In genomic region chr2:102708847-102709559, GRCh38 we compare ENCODE assay signal across 13 cellular contexts. TPM values are rescaled to one million over a fixed set of nuclear protein-coding genes. Genes with fewer than 3 reads are reported as not detected.
A peak's percentile ranks its signal among the peaks of the same experiment; 100 is the strongest.
DNase-seq lines count a peak whose midpoint lies in the region; ATAC-seq, FAIRE-seq and TF ChIP-seq lines count a peak whose summit lies in the region.
"Had no signal": no experiment of that assay in that cellular context is flagged by ENCODE, and none has a peak within 500 bp of the region (broad histone marks: within the 10 kb centered on the region; RNA-seq: fewer than 3 reads in every experiment).

No MANE protein-coding gene starts in this region.

- H4K20me1 ChIP-seq in HepG2 (ENCODE audit: insufficient read depth, low read length) = no peaks in the 10 kb centered on the region
- no peaks in the 10 kb centered on the region for H4K20me1 ChIP-seq in smooth muscle cell (ENCODE audit: low read depth)

- intact Hi-C loops in HepG2 (cut with micrococcal nuclease; ENCODE audit: unreplicated experiment) (no loop called here), right lobe of liver (cut with DNase I) (no loop called here)

- H3K4me3 ChIP-seq in HepG2 (replicated peaks in 1 of 3; ENCODE audit: insufficient read depth in 1 of 3, low read depth in 2 of 3, low read length in 3 of 3) = no peak overlapping the region
- no peak overlapping the region for H3K4me3 ChIP-seq in right lobe of liver
- H3K4me3 ChIP-seq in fibroblast of the aortic adventitia (ENCODE audit: low read depth, low read length) = no peak overlapping the region
- H3K4me3 ChIP-seq in smooth muscle cell = no peak overlapping the region

- no peak overlapping the region for H3K9ac ChIP-seq in HepG2 (ENCODE audit: insufficient read depth, low read depth, low read length)
- H3K9ac ChIP-seq in smooth muscle cell (ENCODE audit: low read depth) = no peak overlapping the region

- no TSS peak for BruUV-seq in HepG2 (replicated peaks; lab: Mats Ljungman, UMichigan)

- in situ Hi-C loops in HepG2 (cut with HindIII; ENCODE audit: extremely low pct_ligation_motif_present, low pct_unique_long_range_greater_than_20kb) = no loop called here

- no peak for TF ChIP-seq CTCF in HepG2 (CRISPR knock-in tag; IDR thresholded peaks at IDR 0.05)
- no peak for TF ChIP-seq CTCF in right lobe of liver (IDR thresholded peaks at IDR 0.05)
- TF ChIP-seq CTCF in RWPE1 (conservative IDR thresholded peaks at IDR 0.05; ENCODE audit: low read depth) = no peak
- TF ChIP-seq CTCF in fibroblast of the aortic adventitia (IDR thresholded peaks at IDR 0.05; ENCODE audit: insufficient read depth, low read length) = no peak
- TF ChIP-seq CTCF in smooth muscle cell (IDR thresholded peaks at IDR 0.05; ENCODE audit: borderline replicate concordance, insufficient read depth, poor library complexity, severe bottlenecking) = no peak

- peak; percentile 47 for FAIRE-seq in HepG2 (lab: Jason Lieb, UNC)
- FAIRE-seq: endothelial cell of umbilical vein had no signal

- CTCF ChIA-PET in HepG2 (lab: Yijun Ruan, JAX; ENCODE audit: low intra/inter-chr PET ratio, low total read pairs) (no interaction called here), RWPE1 (lab: Yijun Ruan, JAX) (no interaction called here)

- no peak for TF ChIP-seq EP300 in HepG2 (IDR thresholded peaks at IDR 0.05; ENCODE audit: low read depth in 2 of 2, low read length in 2 of 2)
- no peak for TF ChIP-seq EP300 in HepG2 (CRISPR knock-in tag; IDR thresholded peaks at IDR 0.05; ENCODE audit: borderline replicate concordance)

- POLR2A ChIA-PET in HepG2 (lab: Yijun Ruan, JAX) = interaction anchor here (1.0 kb wide), 1 partner anchor 28 kb away, joined by 8 read pairs; a partner anchor contains a TSS
- POLR2A ChIA-PET in RWPE1 (lab: Yijun Ruan, JAX; ENCODE audit: low non-redundant PET) = no interaction called here

- TF ChIP-seq POLR2A in HepG2 (IDR thresholded peaks at IDR 0.05; ENCODE audit: insufficient read depth in 1 of 2, low read depth in 2 of 2, low read length in 2 of 2) (no peak), right lobe of liver (IDR thresholded peaks at IDR 0.05) (no peak)

- H2AFZ ChIP-seq in HepG2 (ENCODE audit: low read length) (no peak overlapping the region), smooth muscle cell (ENCODE audit: low read depth) (no peak overlapping the region)

- H3K79me2 ChIP-seq in HepG2 (ENCODE audit: insufficient read depth, low read length) (no peaks in the 10 kb centered on the region), smooth muscle cell (ENCODE audit: low read depth) (no peaks in the 10 kb centered on the region)

- WGBS in HepG2 (ENCODE audit: low lambda C conversion rate) = 8% methylated on average over 8 of the region's 8 CpGs
- 71% methylated on average over 7 of the region's 8 CpGs for WGBS in right lobe of liver (ENCODE audit: insufficient coverage, low coverage, low lambda C conversion rate, missing lambda C conversion rate)
- WGBS in smooth muscle cell (ENCODE audit: low lambda C conversion rate) = 66% methylated on average over 8 of the region's 8 CpGs

- no peaks in the 10 kb centered on the region for H3K9me3 ChIP-seq in HepG2 (ENCODE audit: low read length)
- H3K9me3 ChIP-seq in right lobe of liver = no peaks in the 10 kb centered on the region
- H3K9me3 ChIP-seq in smooth muscle cell (replicated peaks; ENCODE audit: low read depth) = no peaks in the 10 kb centered on the region
- H3K9me3 ChIP-seq: neutrophil had no signal

- peak overlapping the region; percentile 29 for H3K4me2 ChIP-seq in HepG2 (ENCODE audit: low read depth, low read length)
- no peak overlapping the region for H3K4me2 ChIP-seq in smooth muscle cell

- H3K36me3 ChIP-seq in HepG2 (replicated peaks in 1 of 2; ENCODE audit: control insufficient read depth in 1 of 2, insufficient read depth in 2 of 2, low read length in 2 of 2) (no peaks in the 10 kb centered on the region), right lobe of liver (no peaks in the 10 kb centered on the region), smooth muscle cell (ENCODE audit: low read depth) (no peaks in the 10 kb centered on the region)

- ATAC-seq in HepG2 (peak; percentile 93), right lobe of liver (no peak), HG02678 (IDR thresholded peaks at IDR 0.05; ENCODE audit: unreplicated experiment) (no peak)
- ATAC-seq: stimulated activated naive B cell treated with anti-CD40 and anti-IgM and Interleukin-4, amounts not matched to agents 10 μg/mL and 1 μg/mL and 100 μg/mL, for 72 hours had no signal

- H3K27me3 ChIP-seq in HepG2 (ENCODE audit: control insufficient read depth in 1 of 2, insufficient read depth in 2 of 2, low read length in 2 of 2) = no peaks in the 10 kb centered on the region
- H3K27me3 ChIP-seq in right lobe of liver = no peaks in the 10 kb centered on the region
- H3K27me3 ChIP-seq in smooth muscle cell (ENCODE audit: low read depth) = no peaks in the 10 kb centered on the region

- TF ChIP-seq RAD21 in HepG2 (CRISPR knock-in tag; IDR thresholded peaks at IDR 0.05) = no peak

- DNase-seq in HepG2 (ENCODE audit: low spot score) (peak; percentile 80), right lobe of liver (no peak), RWPE1 (ENCODE audit: low spot score) (peak; percentile 74), fibroblast of the aortic adventitia (ENCODE audit: low read depth) (peak; percentile 35), smooth muscle cell (lab: John Stamatoyannopoulos, UW; ENCODE audit: unreplicated experiment) (no peak), pons (ENCODE audit: low spot score) (no peak)
- DNase-seq in effector CD8-positive, alpha-beta T cell (lab: John Stamatoyannopoulos, UW) = no peak
- DNase-seq: activated CD8-positive, alpha-beta memory T cell treated with anti-CD3 and anti-CD28 coated beads, Interleukin-2, amount 50 U/mL, for 48 hours; NCI-H1694 treated with DMSO at 0.1 percent for 48 hours; stimulated activated naive B cell treated with anti-CD40 and anti-IgM and Interleukin-4, amounts not matched to agents 10 μg/mL and 1 μg/mL and 100 μg/mL, for 72 hours had no signal

- H3K27ac ChIP-seq in HepG2 (ENCODE audit: extremely low read length, insufficient read depth, low read length) (no peak overlapping the region), right lobe of liver (no peak overlapping the region), RWPE1 (no peak overlapping the region), smooth muscle cell (ENCODE audit: low read depth) (no peak overlapping the region)
- H3K27ac ChIP-seq: neutrophil had no signal

- H3K4me1 ChIP-seq in HepG2 (ENCODE audit: insufficient read depth, low read length) (peaks cover 31% of the 10 kb centered on the region), right lobe of liver (no peaks in the 10 kb centered on the region), smooth muscle cell (ENCODE audit: low read depth) (no peaks in the 10 kb centered on the region)

- H3F3A ChIP-seq in smooth muscle cell (ENCODE audit: low read depth) = no peaks in the 10 kb centered on the region

TF ChIP-seq in HepG2, 621 proteins besides CTCF, POLR2A, EP300 and RAD21 (continues in another document):
- TF ChIP-seq JUNB (CRISPR knock-in tag; IDR thresholded peaks at IDR 0.05; ENCODE audit: borderline replicate concordance) = peak; percentile 24; the same call in 1 of the 2 replicates
- 0 out of 2 replicates have a peak, but pooled peaks have one; percentile 41 for TF ChIP-seq ATF2 (CRISPR knock-in tag; IDR thresholded peaks at IDR 0.05)
- no peak for TF ChIP-seq ZNF605 (CRISPR knock-in tag; IDR thresholded peaks at IDR 0.05)
- TF ChIP-seq CEBPB (IDR thresholded peaks at IDR 0.05; ENCODE audit: borderline replicate concordance, low read depth, low read length) = peak; percentile 88

RNA-seq across cellular contexts. Expression of gene TMEM182, which starts 52.8 kb away (rescaled TPM):
- total RNA-seq in HepG2 (2016; rRNA removed; fragmentation: Illumina TruSeq; extraction: Trizol) (8.9 and 10.6 TPM in 2 replicates), right lobe of liver (1 to 10 TPM; 1.2 to 5.9 (median 2.3) TPM), fibroblast of the aortic adventitia (ENCODE audit: low replicate concordance) (2.1 TPM in 1 of 2 replicates, not detected in the other), smooth muscle cell (12.3 and 13.3 TPM in 2 replicates)
- total RNA-seq in HepG2 (2016; cell fraction: cytosol; rRNA removed; fragmentation: Illumina TruSeq; extraction: Trizol; ENCODE audit: low read depth) = 2.9 and 3.2 TPM in 2 replicates
- total RNA-seq in HepG2 (2016; cell fraction: insoluble cytoplasmic fraction; rRNA removed; fragmentation: Illumina TruSeq; extraction: Trizol) = 8.4 and 10.0 TPM in 2 replicates
- total RNA-seq in HepG2 (2016; cell fraction: membrane; rRNA removed; fragmentation: Illumina TruSeq; extraction: Trizol) = 4.3 and 6.3 TPM in 2 replicates
- 7.5 and 8.7 TPM in 2 replicates for total RNA-seq in HepG2 (2016; cell fraction: nucleus; rRNA removed; fragmentation: Illumina TruSeq; extraction: Trizol)
- polyA plus RNA-seq in HepG2 (2011; rRNA removed) (8.0 and 8.7 TPM in 2 replicates), smooth muscle cell (4.0 and 4.4 TPM in 2 replicates)
- polyA plus RNA-seq in HepG2 (2011; cell fraction: cytosol; rRNA removed) = 3.8 and 5.8 TPM in 2 replicates
- polyA plus RNA-seq in HepG2 (2011; cell fraction: nucleus; rRNA removed) = 2.6 and 3.6 TPM in 2 replicates
- 11.2 and 15.6 TPM in 2 replicates for polyA plus RNA-seq in HepG2 (2012)
- 2.3 and 2.5 TPM in 2 replicates for polyA plus RNA-seq in HepG2 (2016; cell fraction: cytosol; fragmentation: Illumina TruSeq; extraction: Trizol; ENCODE audit: low read depth)
- polyA plus RNA-seq in HepG2 (2016; cell fraction: insoluble cytoplasmic fraction; fragmentation: Illumina TruSeq; extraction: Trizol; ENCODE audit: low read depth) = 10.1 and 11.3 TPM in 2 replicates
- polyA plus RNA-seq in HepG2 (2016; cell fraction: membrane; fragmentation: Illumina TruSeq; extraction: Trizol; ENCODE audit: low read depth) = 5.0 and 5.8 TPM in 2 replicates
- 5.8 and 8.3 TPM in 2 replicates for polyA plus RNA-seq in HepG2 (2016; cell fraction: nucleus; fragmentation: Illumina TruSeq; extraction: Trizol; ENCODE audit: insufficient read depth, low read depth)
- 4.8 and 13.3 TPM in 2 replicates for polyA minus RNA-seq in HepG2 (2011; rRNA and poly(A)+ RNA removed; ENCODE audit: low replicate concordance)
- 2.5 and 6.1 TPM in 2 replicates for polyA minus RNA-seq in HepG2 (2011; cell fraction: cytosol; rRNA and poly(A)+ RNA removed)
- polyA minus RNA-seq in HepG2 (2011; cell fraction: nucleus; rRNA and poly(A)+ RNA removed) = 26.4 and 30.3 TPM in 2 replicates

Comparison
In these comparisons a context has a peak if more than half of its experiments do, and no peak if none do; other contexts are left out.
1. DNase-seq: peak in HepG2 (single experiment), RWPE1 (single experiment) and fibroblast of the aortic adventitia (single experiment); none in right lobe of liver (0 of 3), smooth muscle cell (single experiment), effector CD8-positive, alpha-beta T cell (single experiment) and pons (single experiment).